ENCODE assay signal across 25 cellular contexts in genomic region chr3:128996741-128997140, GRCh38. TPM values are rescaled to one million over a fixed set of nuclear protein-coding genes. Genes with fewer than 3 reads are reported as not detected.
DNase-seq lines count a peak whose midpoint lies in the region; ATAC-seq, FAIRE-seq and TF ChIP-seq lines count a peak whose summit lies in the region.
"Had no signal": no experiment of that assay in that cellular context is flagged by ENCODE, and none has a peak within 500 bp of the region (broad histone marks: within the 10 kb centered on the region; RNA-seq: fewer than 3 reads in every experiment).

No MANE protein-coding gene starts in this region.

- H3K36me3 ChIP-seq in DND-41 (ENCODE audit: insufficient read depth, low read length) (no peaks in the 10 kb centered on the region), H1 (ENCODE audit: control insufficient read depth in 2 of 4, insufficient read depth in 4 of 4, low read length in 3 of 4) (peaks cover 0 to 3% (median 0%) of the 10 kb centered on the region in 4 experiments; a peak in 1 of 8 replicates), thymus (ENCODE audit: control insufficient read depth, insufficient read depth) (no peaks in the 10 kb centered on the region)
- H3K36me3 ChIP-seq: Peyer's patch had no signal

- H3K23ac ChIP-seq in H1 (ENCODE audit: insufficient read length) = no peak overlapping the region

- TF ChIP-seq CTCF in DND-41 (IDR thresholded peaks at IDR 0.05; ENCODE audit: borderline replicate concordance, extremely low read depth, low read length, poor library complexity, severe bottlenecking) (no peak), H1 (IDR thresholded peaks at IDR 0.05; ENCODE audit: control extremely low read depth in 1 of 3, insufficient read depth in 1 of 3, low read depth in 1 of 3, low read length in 3 of 3) (no peak)

- H4K20me1 ChIP-seq in DND-41 (ENCODE audit: insufficient read depth, low read length) (no peaks in the 10 kb centered on the region), H1 (replicated peaks in 1 of 2; ENCODE audit: control insufficient read depth in 1 of 2, insufficient read depth in 2 of 2, low read length in 2 of 2) (no peaks in the 10 kb centered on the region)

- TF ChIP-seq EP300 in H1 (IDR thresholded peaks at IDR 0.05; ENCODE audit: borderline replicate concordance in 1 of 2, low read depth in 2 of 2, low read length in 2 of 2) = no peak

- no peak overlapping the region for H2BK5ac ChIP-seq in H1 (ENCODE audit: low read depth, low read length)

- H4K5ac ChIP-seq in H1 (ENCODE audit: insufficient read length, low read depth, low read length) = no peak overlapping the region

- 80% methylated on average over 3 of the region's 5 CpGs; no CpG with 5 or more reads in 1 of the 2 experiments for WGBS in H1 (ENCODE audit: extremely low coverage in 1 of 2, insufficient coverage in 1 of 2, insufficient read length in 1 of 2, insufficient replicate concordance in 2 of 2, low coverage in 1 of 2, low lambda C conversion rate in 2 of 2, missing lambda C conversion rate in 1 of 2), 2 experiments
- 58% methylated on average over 5 of the region's 5 CpGs for WGBS in thymus

- no peak for TF ChIP-seq POLR2A in H1 (IDR thresholded peaks at IDR 0.05; ENCODE audit: control extremely low read depth in 1 of 2, low read depth in 2 of 2, low read length in 2 of 2)

- H2AFZ ChIP-seq in DND-41 (ENCODE audit: low read depth, low read length) (no peak overlapping the region), H1 (ENCODE audit: low read length) (no peak overlapping the region)

- no peaks in the 10 kb centered on the region for H3K79me2 ChIP-seq in DND-41 (ENCODE audit: insufficient read depth, low read length)
- H3K79me2 ChIP-seq in H1 (ENCODE audit: control insufficient read depth in 1 of 2, insufficient read depth in 2 of 2, low read length in 2 of 2) = no peaks in the 10 kb centered on the region

- peak overlapping the region; percentile 23; the same call in 1 of the 2 replicates for H3K27ac ChIP-seq in DND-41 (ENCODE audit: low read length)
- H3K27ac ChIP-seq in H1 (ENCODE audit: low read depth, low read length) = no peak overlapping the region
- H3K27ac ChIP-seq in thymus (ENCODE audit: low read depth) = peak overlapping the region; percentile 53
- H3K27ac ChIP-seq: A549, Peyer's patch had no signal

- H3K9ac ChIP-seq in DND-41 (ENCODE audit: low read depth, low read length) = no peak overlapping the region
- H3K9ac ChIP-seq in H1 (replicated peaks in 1 of 4; ENCODE audit: extremely low read depth in 1 of 4, low read depth in 3 of 4, low read length in 3 of 4) = no peak overlapping the region

- no peak overlapping the region for H4K8ac ChIP-seq in H1 (ENCODE audit: extremely low read depth, insufficient read depth, low read length)

- H2BK12ac ChIP-seq in H1 (ENCODE audit: low read depth, low read length) = peak overlapping the region; percentile 68; the same call in 1 of the 2 replicates

- H3K4me1 ChIP-seq in DND-41 (ENCODE audit: insufficient read depth, low read length) (peaks cover 71% of the 10 kb centered on the region), H1 (replicated peaks in 1 of 4; ENCODE audit: control insufficient read depth in 3 of 4, insufficient read depth in 4 of 4, low read length in 3 of 4) (peaks cover 7 to 26% (median 20%) of the 10 kb centered on the region in 4 experiments), thymus (ENCODE audit: control insufficient read depth, insufficient read depth, low read length) (peaks cover 65% of the 10 kb centered on the region)
- H3K4me1 ChIP-seq: A549 had no signal

- no peak overlapping the region for H3K14ac ChIP-seq in H1 (ENCODE audit: insufficient read length)

- no peak overlapping the region for H2BK15ac ChIP-seq in H1 (ENCODE audit: low read length)

- DNase-seq in DND-41 (no peak), MV-4-11 (lab: John Stamatoyannopoulos, UW) (peak; percentile 52), H1 (ENCODE audit: low read depth in 1 of 2, low spot score in 2 of 2) (no peak), HK-2 (ENCODE audit: unreplicated experiment) (no peak)
- DNase-seq: Calu3, DMS79 treated with DMSO at 0.1 percent for 48 hours, IMR-90, KG1, MM.1S, NCI-H1092, NCI-H1417 treated with DMSO at 0.1 percent for 48 hours, NCI-H187, NCI-H2081 treated with DMSO at 0.1 percent for 48 hours, NCI-H2171, NCI-H226, NCI-H510A, NCI-H69, OCI-M1, SHP77 treated with DMSO at 0.1 percent for 48 hours had no signal

- H2BK20ac ChIP-seq in H1 (ENCODE audit: low read length) = no peak overlapping the region

- no peak overlapping the region for H3K4ac ChIP-seq in H1 (replicated peaks; ENCODE audit: insufficient read length, low read depth, low read length)

- H3K79me1 ChIP-seq in H1 (ENCODE audit: low read depth, low read length) = no peaks in the 10 kb centered on the region

- CTCF ChIA-PET in H1 (lab: Charles Lee; ENCODE audit: partially characterized antibody) = interaction anchor here (1.6 kb wide), 1 partner anchor 57 kb away, joined by 6 read pairs; no protein-coding TSS in a partner anchor

- POLR2A ChIA-PET in H1 (lab: Charles Lee; ENCODE audit: partially characterized antibody) = no interaction called here

- peak overlapping the region; percentile 16; the same call in 1 of the 2 replicates for H2AK5ac ChIP-seq in H1 (ENCODE audit: low read depth, low read length)

- no peaks in the 10 kb centered on the region for H3K27me3 ChIP-seq in DND-41 (ENCODE audit: insufficient read depth, low read length, poor library complexity)
- H3K27me3 ChIP-seq in H1 (replicated peaks in 1 of 4; ENCODE audit: control insufficient read depth in 3 of 4, extremely low read depth in 1 of 4, insufficient read depth in 3 of 4, low read length in 3 of 4) = peaks cover 22 to 42% (median 38%) of the 10 kb centered on the region in 4 experiments
- H3K27me3 ChIP-seq in thymus (ENCODE audit: control insufficient read depth, insufficient read depth) = peaks cover 4% of the 10 kb centered on the region

- H3K4me2 ChIP-seq in DND-41 (ENCODE audit: insufficient read depth, low read length) (no peak overlapping the region), H1 (ENCODE audit: insufficient read depth in 1 of 2, low read depth in 2 of 2, low read length in 2 of 2) (no peak overlapping the region)
- H3K4me2 ChIP-seq: A549 had no signal

- H3K9me3 ChIP-seq in DND-41 (ENCODE audit: insufficient read depth, low read length, severe bottlenecking) = no peaks in the 10 kb centered on the region
- no peaks in the 10 kb centered on the region for H3K9me3 ChIP-seq in H1 (ENCODE audit: insufficient read depth in 2 of 2, low read depth in 1 of 2, low read length in 1 of 2)
- no peaks in the 10 kb centered on the region for H3K9me3 ChIP-seq in thymus (ENCODE audit: control insufficient read depth)
- H3K9me3 ChIP-seq: A549, Peyer's patch had no signal

- H3K56ac ChIP-seq in H1 (replicated peaks; ENCODE audit: insufficient read length, low read depth, low read length) = no peak overlapping the region

- H3K4me3 ChIP-seq in DND-41 (ENCODE audit: low read depth in 1 of 2, low read length in 2 of 2) (no peak overlapping the region), H1 (ENCODE audit: extremely low read depth in 1 of 4, insufficient read depth in 2 of 4, low read depth in 3 of 4, low read length in 4 of 4) (no peak overlapping the region), thymus (ENCODE audit: low read length) (no peak overlapping the region)
- H3K4me3 ChIP-seq: A549, Peyer's patch had no signal

- peaks cover 20% of the 10 kb centered on the region; the same call in 1 of the 2 replicates for H3K23me2 ChIP-seq in H1 (ENCODE audit: low read depth, low read length)

- no peak for FAIRE-seq in H1 (lab: Jason Lieb, UNC)
- FAIRE-seq: A549, H54 had no signal

- no peak overlapping the region for H2BK120ac ChIP-seq in H1 (replicated peaks; ENCODE audit: low read depth, low read length)

- ATAC-seq in DND-41 (ENCODE audit: insufficient read depth, low read depth) (no peak), GM18519 (IDR thresholded peaks at IDR 0.05; ENCODE audit: low FRiP score, unreplicated experiment) (no peak), HG03442 (IDR thresholded peaks at IDR 0.05; ENCODE audit: unreplicated experiment) (no peak)
- ATAC-seq: A549 had no signal

- TF ChIP-seq RAD21 in H1 (IDR thresholded peaks at IDR 0.05 in 1 of 2, conservative IDR thresholded peaks at IDR 0.05 in 1 of 2; ENCODE audit: low read depth in 2 of 2, low read length in 2 of 2) = no peak

- peak overlapping the region; percentile 51 for H4K91ac ChIP-seq in H1 (replicated peaks; ENCODE audit: insufficient read length, low read length)

- no peak overlapping the region for H3K18ac ChIP-seq in H1 (ENCODE audit: extremely low read depth, low read length)

TF ChIP-seq in H1, 55 proteins besides CTCF, POLR2A, EP300 and RAD21:
- no peak for TF ChIP-seq SP1 (IDR thresholded peaks at IDR 0.05; ENCODE audit: low read depth, low read length)
- no peak for TF ChIP-seq SRF (IDR thresholded peaks at IDR 0.05; ENCODE audit: low read depth, low read length)
TF ChIP-seq in H1: peak in this region for 0.

RNA-seq across cellular contexts. Expression of gene CFAP92, which starts 2.9 kb away (rescaled TPM):
- total RNA-seq in H1 (2021; fragmentation: NEBNext Ultra II Directional; extraction: Animal tissue kit (Norgen Biotek cat#: 25700)) = 2.0 and 2.4 TPM in 2 replicates
- polyA plus RNA-seq in H1 (2011; rRNA removed) = 0.77 and 1.2 TPM in 2 replicates
- 0.94 TPM for polyA plus RNA-seq in H1 (2011; cell fraction: cytosol; rRNA removed)
- polyA plus RNA-seq in H1 (2011; cell fraction: nucleus; rRNA removed) = 1.2 TPM
- 1.1 to 1.6 TPM (median 1.2 TPM) in 4 replicates for polyA plus RNA-seq in H1 (2012, experiment 1 of 2)
- polyA plus RNA-seq in H1 (2012, experiment 2 of 2) = 0.60 TPM
- 1.4 TPM for polyA plus RNA-seq in H1 (2013, experiment 1 of 2)
- 1.6 TPM for polyA plus RNA-seq in H1 (2013, experiment 2 of 2)
- polyA minus RNA-seq in H1 (2011; rRNA and poly(A)+ RNA removed) = 1.00 and 1.1 TPM in 2 replicates
- 0.73 TPM for polyA minus RNA-seq in H1 (2011; cell fraction: cytosol; rRNA and poly(A)+ RNA removed)
- 2.2 TPM for polyA minus RNA-seq in H1 (2011; cell fraction: nucleus; rRNA and poly(A)+ RNA removed)
- polyA plus RNA-seq in thymus = 2.0 TPM
- total RNA-seq: IMR-90 had no signal
- polyA plus RNA-seq: A549, IMR-90 had no signal

RNA-seq across cellular contexts. Expression of gene EFCC1, which starts 4.4 kb away (rescaled TPM):
- 0.37 and 0.44 TPM in 2 replicates for total RNA-seq in H1 (2021; fragmentation: NEBNext Ultra II Directional; extraction: Animal tissue kit (Norgen Biotek cat#: 25700))
- polyA plus RNA-seq in H1 (2011; rRNA removed) (0.14 and 0.30 TPM in 2 replicates), thymus (1.5 TPM)
- 0.18 TPM for polyA plus RNA-seq in H1 (2011; cell fraction: cytosol; rRNA removed)
- 0.40 TPM for polyA plus RNA-seq in H1 (2011; cell fraction: nucleus; rRNA removed)
- polyA plus RNA-seq in H1 (2012, experiment 1 of 2) = 0.08 to 0.13 TPM in 2 of 4 replicates, not detected in the others
- polyA plus RNA-seq in H1 (2012, experiment 2 of 2) = 0.10 TPM
- 0.02 TPM for polyA plus RNA-seq in H1 (2013, experiment 1 of 2)
- polyA plus RNA-seq in H1 (2013, experiment 2 of 2) = 0.07 TPM
- 0.32 and 0.41 TPM in 2 replicates for polyA minus RNA-seq in H1 (2011; rRNA and poly(A)+ RNA removed)
- polyA minus RNA-seq in H1 (2011; cell fraction: cytosol; rRNA and poly(A)+ RNA removed) = not detected
- polyA minus RNA-seq in H1 (2011; cell fraction: nucleus; rRNA and poly(A)+ RNA removed) = 0.20 TPM
- total RNA-seq: Calu3, IMR-90 had no signal
- polyA plus RNA-seq: IMR-90 had no signal
